ENCODE assay signal across 7 cellular contexts in genomic region chr11:65121447-65121864, GRCh38. TPM values are rescaled to one million over a fixed set of nuclear protein-coding genes. Genes with fewer than 3 reads are reported as not detected.
A peak's percentile ranks its signal among the peaks of the same experiment; 100 is the strongest.
DNase-seq lines count a peak whose midpoint lies in the region; ATAC-seq and TF ChIP-seq lines count a peak whose summit lies in the region.

No MANE protein-coding gene starts in this region.

- peaks cover 49% of the 10 kb centered on the region for H3K36me3 Mint-ChIP-seq in T-helper 2 cell treated with Interferon-gamma antibody and Interleukin-4, amounts not matched to agents 5 μg/mL and 100 μg/mL, for 36 hours (ENCODE audit: low read depth)

- H3K27ac ChIP-seq in esophagus squamous epithelium, result peak overlapping the region; percentile 96 to 98 (median 97)

- peaks cover 15 to 63% (median 36%) of the 10 kb centered on the region in 3 donors for H3K36me3 ChIP-seq in esophagus squamous epithelium

- ATAC-seq in HG02884 (IDR thresholded peaks at IDR 0.05; ENCODE audit: unreplicated experiment), result no peak
- ATAC-seq in HG02798 (IDR thresholded peaks at IDR 0.05; ENCODE audit: poor library complexity, unreplicated experiment), result no peak

- peaks cover 15 to 69% (median 24%) of the 10 kb centered on the region in 3 donors for H3K4me1 ChIP-seq in esophagus squamous epithelium

- no peaks in the 10 kb centered on the region for H3K27me3 Mint-ChIP-seq in T-helper 2 cell treated with Interferon-gamma antibody and Interleukin-4, amounts not matched to agents 5 μg/mL and 100 μg/mL, for 36 hours (ENCODE audit: low read depth)

- no peak for TF ChIP-seq POLR2A in esophagus squamous epithelium (IDR thresholded peaks at IDR 0.05)

- H3K4me1 Mint-ChIP-seq in T-helper 2 cell treated with Interferon-gamma antibody and Interleukin-4, amounts not matched to agents 5 μg/mL and 100 μg/mL, for 36 hours (ENCODE audit: low read depth), result peaks cover 28% of the 10 kb centered on the region

- H3K27me3 ChIP-seq in esophagus squamous epithelium, result no peaks in the 10 kb centered on the region

- H3K9me3 ChIP-seq in esophagus squamous epithelium, result no peaks in the 10 kb centered on the region

- intact Hi-C loops in esophagus squamous epithelium (cut with DNase I), result loop anchor here (10.0 kb wide), 1 partner anchor 53 kb away; the partner anchor contains the start of gene SPDYC
- intact Hi-C loops in posterior vena cava (cut with DNase I), result no loop called here

- DNase-seq in HK-2 (ENCODE audit: unreplicated experiment), result peak; percentile 22
- no peak for DNase-seq in T-helper 2 cell treated with Interferon-gamma antibody and Interleukin-4, amounts not matched to agents 5 μg/mL and 100 μg/mL, for 36 hours (ENCODE audit: low spot score)
- no peak for DNase-seq in esophagus squamous epithelium (lab: John Stamatoyannopoulos, UW)
- DNase-seq in posterior vena cava (ENCODE audit: low spot score), result peak; percentile 80
- no peak for DNase-seq in C1 segment of cervical spinal cord (lab: John Stamatoyannopoulos, UW)

- 1 to 4% methylated on average over 18 to 19 of the region's 22 CpGs for WGBS in esophagus squamous epithelium, 2 donors

- H3K4me3 Mint-ChIP-seq in T-helper 2 cell treated with Interferon-gamma antibody and Interleukin-4, amounts not matched to agents 5 μg/mL and 100 μg/mL, for 36 hours, result peak overlapping the region; percentile 99

- peak overlapping the region; percentile 99 for H3K27ac Mint-ChIP-seq in T-helper 2 cell treated with Interferon-gamma antibody and Interleukin-4, amounts not matched to agents 5 μg/mL and 100 μg/mL, for 36 hours

- TF ChIP-seq CTCF in esophagus squamous epithelium (IDR thresholded peaks at IDR 0.05), result no peak

- no peaks in the 10 kb centered on the region for H3K9me3 Mint-ChIP-seq in T-helper 2 cell treated with Interferon-gamma antibody and Interleukin-4, amounts not matched to agents 5 μg/mL and 100 μg/mL, for 36 hours

- H3K4me3 ChIP-seq in esophagus squamous epithelium, result peak overlapping the region; percentile 68 to 90 (median 84)

RNA-seq across cellular contexts. Expression of gene FAU, which starts 0.5 kb away (rescaled TPM):
- total RNA-seq in esophagus squamous epithelium (100 to 1,000 TPM; 436 to 777 (median 528) TPM), posterior vena cava (100 to 1,000 TPM; 725 to 753 TPM)

RNA-seq across cellular contexts. Expression of gene MRPL49, which starts 0.7 kb away (rescaled TPM):
- total RNA-seq in esophagus squamous epithelium (10 to 100 TPM; 68.1 to 76.2 (median 72.0) TPM), posterior vena cava (10 to 100 TPM; 34.1 to 39.3 TPM)

RNA-seq across cellular contexts. Expression of gene ZNHIT2, which starts 4.0 kb away (rescaled TPM):
- total RNA-seq in esophagus squamous epithelium, result 10 to 100 TPM; 12.4 to 17.0 (median 16.5) TPM
- 1 to 10 TPM; 6.0 to 6.3 TPM for total RNA-seq in posterior vena cava

RNA-seq across cellular contexts. Expression of gene TM7SF2, which starts 9.8 kb away (rescaled TPM):
- total RNA-seq in esophagus squamous epithelium, result 10 to 100 TPM; 36.4 to 96.5 (median 74.7) TPM
- total RNA-seq in posterior vena cava, result 1 to 10 TPM; 3.1 to 4.0 TPM

RNA-seq across cellular contexts. Expression of gene SYVN1, which starts 12.9 kb away (rescaled TPM):
- total RNA-seq in esophagus squamous epithelium, result 10 to 100 TPM; 20.4 to 39.3 (median 26.9) TPM
- 10 to 100 TPM; 52.7 to 57.0 TPM for total RNA-seq in posterior vena cava

Comparison
In these comparisons a context has a peak if more than half of its experiments do, and no peak if none do; other contexts are left out.
1. DNase-seq: peak in HK-2 (single experiment) and posterior vena cava (single experiment); none in T-helper 2 cell treated with Interferon-gamma antibody and Interleukin-4, amounts not matched to agents 5 μg/mL and 100 μg/mL, for 36 hours (single experiment), esophagus squamous epithelium (single experiment) and C1 segment of cervical spinal cord (0 of 14).